In genomic region chr5:77637170-77638074, GRCh38 we compare ENCODE assay signal across 11 cellular contexts. TPM values are rescaled to one million over a fixed set of nuclear protein-coding genes. Genes with fewer than 3 reads are reported as not detected.
A peak's percentile ranks its signal among the peaks of the same experiment; 100 is the strongest.
DNase-seq lines count a peak whose midpoint lies in the region; ATAC-seq and TF ChIP-seq lines count a peak whose summit lies in the region.
"Had no signal": no experiment of that assay in that cellular context is flagged by ENCODE, and none has a peak within 500 bp of the region (broad histone marks: within the 10 kb centered on the region; RNA-seq: fewer than 3 reads in every experiment).

No MANE protein-coding gene starts in this region.

- TF ChIP-seq POLR2A in transverse colon (IDR thresholded peaks at IDR 0.05): no peak

- no peak overlapping the region for H3K4me3 ChIP-seq in transverse colon
- H3K4me3 ChIP-seq: right atrium auricular region had no signal

- no peak for TF ChIP-seq CTCF in CD4-positive, alpha-beta T cell (IDR thresholded peaks at IDR 0.05)
- no peak for TF ChIP-seq CTCF in transverse colon (IDR thresholded peaks at IDR 0.05)

- H3K27me3 Mint-ChIP-seq in CD4-positive, alpha-beta T cell: peaks cover 93% of the 10 kb centered on the region
- peaks cover 70% of the 10 kb centered on the region for H3K27me3 Mint-ChIP-seq in activated CD8-positive, alpha-beta T cell treated with anti-CD3 and anti-CD28 coated beads, Interleukin-2, amount 10 ng/mL, durations not matched to agents 7 days and 5 days (ENCODE audit: low read depth)
- peaks cover 54 to 73% (median 61%) of the 10 kb centered on the region in 3 donors for H3K27me3 Mint-ChIP-seq in naive B cell

- H3K27ac ChIP-seq in CD4-positive, alpha-beta T cell (ENCODE audit: low read depth, low read length): no peak overlapping the region
- no peak overlapping the region for H3K27ac ChIP-seq in transverse colon
- H3K27ac ChIP-seq: right atrium auricular region, RWPE1 had no signal

- H3K36me3 ChIP-seq in transverse colon: no peaks in the 10 kb centered on the region
- H3K36me3 ChIP-seq: right atrium auricular region had no signal

- H3K27me3 ChIP-seq in CD4-positive, alpha-beta T cell (ENCODE audit: control insufficient read depth, insufficient read depth, low read length): peaks cover 100% of the 10 kb centered on the region
- H3K27me3 ChIP-seq in transverse colon: peaks cover 100% of the 10 kb centered on the region

- peaks cover 38% of the 10 kb centered on the region for H3K9me3 ChIP-seq in CD4-positive, alpha-beta T cell (ENCODE audit: control insufficient read depth, low read length)
- no peaks in the 10 kb centered on the region for H3K9me3 ChIP-seq in transverse colon

- peaks cover 12% of the 10 kb centered on the region for H3K36me3 Mint-ChIP-seq in CD4-positive, alpha-beta T cell (ENCODE audit: low read depth)
- H3K36me3 Mint-ChIP-seq in activated CD8-positive, alpha-beta T cell treated with anti-CD3 and anti-CD28 coated beads, Interleukin-2, amount 10 ng/mL, durations not matched to agents 7 days and 5 days (ENCODE audit: low read depth): peaks cover 17% of the 10 kb centered on the region
- H3K36me3 Mint-ChIP-seq in naive B cell: peaks cover 11 to 25% of the 10 kb centered on the region in 2 donors

- 9 to 11% methylated on average over 9 to 41 of the region's 44 CpGs for WGBS in transverse colon (ENCODE audit: low coverage in 1 of 2), 2 donors

- CTCF ChIA-PET in CD4-positive, alpha-beta T cell (lab: Charles Lee): no interaction called here
- CTCF ChIA-PET in activated CD8-positive, alpha-beta T cell treated with anti-CD3 and anti-CD28 coated beads, Interleukin-2, amount 10 ng/mL, durations not matched to agents 7 days and 5 days (lab: Charles Lee): no interaction called here

- peaks cover 19% of the 10 kb centered on the region for H3K4me1 Mint-ChIP-seq in CD4-positive, alpha-beta T cell (ENCODE audit: low read depth)
- peaks cover 15% of the 10 kb centered on the region for H3K4me1 Mint-ChIP-seq in activated CD8-positive, alpha-beta T cell treated with anti-CD3 and anti-CD28 coated beads, Interleukin-2, amount 10 ng/mL, durations not matched to agents 7 days and 5 days (ENCODE audit: low read depth)
- peaks cover 20 to 34% (median 20%) of the 10 kb centered on the region in 3 donors for H3K4me1 Mint-ChIP-seq in naive B cell

- H3K4me3 Mint-ChIP-seq in CD4-positive, alpha-beta T cell: no peak overlapping the region
- peak overlapping the region; percentile 55 for H3K4me3 Mint-ChIP-seq in activated CD8-positive, alpha-beta T cell treated with anti-CD3 and anti-CD28 coated beads, Interleukin-2, amount 10 ng/mL, durations not matched to agents 7 days and 5 days
- H3K4me3 Mint-ChIP-seq in naive B cell: peak overlapping the region; percentile 18 to 80 (median 64)

- H3K9me3 Mint-ChIP-seq in CD4-positive, alpha-beta T cell: peaks cover 12% of the 10 kb centered on the region
- no peaks in the 10 kb centered on the region for H3K9me3 Mint-ChIP-seq in activated CD8-positive, alpha-beta T cell treated with anti-CD3 and anti-CD28 coated beads, Interleukin-2, amount 10 ng/mL, durations not matched to agents 7 days and 5 days (ENCODE audit: insufficient read depth)
- H3K9me3 Mint-ChIP-seq in naive B cell: peaks cover 6 to 51% (median 32%) of the 10 kb centered on the region in 7 donors

- TF ChIP-seq EP300 in transverse colon (IDR thresholded peaks at IDR 0.05; ENCODE audit: low read depth): no peak

- POLR2A ChIA-PET in CD4-positive, alpha-beta T cell (lab: Charles Lee): no interaction called here
- POLR2A ChIA-PET in activated CD8-positive, alpha-beta T cell treated with anti-CD3 and anti-CD28 coated beads, Interleukin-2, amount 10 ng/mL, durations not matched to agents 7 days and 5 days (lab: Charles Lee): no interaction called here

- H3K27ac Mint-ChIP-seq in CD4-positive, alpha-beta T cell: peak overlapping the region; percentile 34
- peak overlapping the region; percentile 48 for H3K27ac Mint-ChIP-seq in activated CD8-positive, alpha-beta T cell treated with anti-CD3 and anti-CD28 coated beads, Interleukin-2, amount 10 ng/mL, durations not matched to agents 7 days and 5 days
- peak overlapping the region in 4 of 6 donors; percentile 84 to 98 (median 96) for H3K27ac Mint-ChIP-seq in naive B cell

- in situ Hi-C loops in transverse colon (cut with MboI; ENCODE audit: low pct_ligation_motif_present in 1 of 4, low pct_unique_long_range_greater_than_20kb in 1 of 4, low sequenced_read_pairs in 3 of 4): loop anchor here in 1 of 4 donors (25.0 kb wide), 1 partner anchor 375 kb away; no protein-coding TSS in a partner anchor

- ATAC-seq in CD4-positive, alpha-beta T cell (ENCODE audit: poor library complexity): no peak
- no peak for ATAC-seq in activated CD8-positive, alpha-beta T cell treated with anti-CD3 and anti-CD28 coated beads, Interleukin-2, amount 10 ng/mL, durations not matched to agents 7 days and 5 days
- no peak for ATAC-seq in naive B cell (ENCODE audit: low read depth in 2 of 2)

- intact Hi-C loops in CD4-positive, alpha-beta T cell (cut with DNase I, micrococcal nuclease): loop anchor here in 1 of 2 experiments (10.0 kb wide), 1 partner anchor 137 kb away; the partner anchor contains the start of gene TBCA
- intact Hi-C loops in transverse colon (cut with DNase I; ENCODE audit: low total_unique reads): no loop called here

- H3K4me1 ChIP-seq in transverse colon: peaks cover 0 to 33% (median 4%) of the 10 kb centered on the region in 4 donors

- DNase-seq in CD4-positive, alpha-beta T cell: no peak
- peak; percentile 44 for DNase-seq in ELF-1 (ENCODE audit: low read depth, low spot score)
- DNase-seq in activated CD8-positive, alpha-beta T cell treated with anti-CD3 and anti-CD28 coated beads, Interleukin-2, amount 10 ng/mL, durations not matched to agents 7 days and 5 days: no peak
- no peak for DNase-seq in naive B cell
- DNase-seq in cerebellum (ENCODE audit: low spot score): no peak
- no peak for DNase-seq in HCEC 1CT
- DNase-seq in transverse colon: no peak
- DNase-seq: activated effector memory CD4-positive, alpha-beta T cell treated with anti-CD3 and anti-CD28 coated beads, Interleukin-2, amount 50 U/mL, for 16 hours; immature natural killer cell had no signal

RNA-seq across cellular contexts. Expression of gene OTP, which starts 1.1 kb away (rescaled TPM):
- not detected for total RNA-seq in CD4-positive, alpha-beta T cell
- total RNA-seq in activated CD8-positive, alpha-beta T cell treated with anti-CD3 and anti-CD28 coated beads, Interleukin-2, amount 10 ng/mL, durations not matched to agents 7 days and 5 days: not detected
- not detected for polyA plus RNA-seq in naive B cell (ENCODE audit: low read depth in 6 of 6)
- total RNA-seq in cerebellum (0.27 TPM), transverse colon (not detected)
- total RNA-seq: right atrium auricular region had no signal
- polyA plus RNA-seq: immature natural killer cell had no signal

Comparison
In these comparisons a context has a peak if more than half of its experiments do, and no peak if none do; other contexts are left out.
1. H3K27ac Mint-ChIP-seq: peak in every context shown above with its lines; median percentile 96 in naive B cell; 48 in activated CD8-positive, alpha-beta T cell treated with anti-CD3 and anti-CD28 coated beads, Interleukin-2, amount 10 ng/mL, durations not matched to agents 7 days and 5 days; 34 in CD4-positive, alpha-beta T cell.